ENCODE assay signal across 8 cellular contexts in genomic region chr19:511101-511841, GRCh38. TPM values are rescaled to one million over a fixed set of nuclear protein-coding genes. Genes with fewer than 3 reads are reported as not detected.
DNase-seq lines count a peak whose midpoint lies in the region; ATAC-seq and TF ChIP-seq lines count a peak whose summit lies in the region.
"Had no signal": no experiment of that assay in that cellular context is flagged by ENCODE, and none has a peak within 500 bp of the region (broad histone marks: within the 10 kb centered on the region; RNA-seq: fewer than 3 reads in every experiment).

No MANE protein-coding gene starts in this region.

- no peaks in the 10 kb centered on the region for H3K9me3 ChIP-seq in Karpas-422 (ENCODE audit: low read length)
- H3K9me3 ChIP-seq in SJCRH30 (replicated peaks), result no peaks in the 10 kb centered on the region
- H3K9me3 ChIP-seq in hepatocyte (ENCODE audit: low read depth), result no peaks in the 10 kb centered on the region
- H3K9me3 ChIP-seq: body of pancreas had no signal

- H3K4me3 Mint-ChIP-seq in activated naive CD4-positive, alpha-beta T cell treated with anti-CD3 and anti-CD28 coated beads for 36 hours, result peak overlapping the region; percentile 80

- H3K27me3 ChIP-seq in Karpas-422 (ENCODE audit: low read length) (no peaks in the 10 kb centered on the region), SJCRH30 (no peaks in the 10 kb centered on the region), hepatocyte (no peaks in the 10 kb centered on the region)
- H3K27me3 ChIP-seq: body of pancreas had no signal

- H3K36me3 Mint-ChIP-seq in activated naive CD4-positive, alpha-beta T cell treated with anti-CD3 and anti-CD28 coated beads for 36 hours (ENCODE audit: low read depth), result no peaks in the 10 kb centered on the region

- H3K27ac ChIP-seq in Karpas-422 (ENCODE audit: low read length) (no peak overlapping the region), SJCRH30 (peak overlapping the region; percentile 86), hepatocyte (peak overlapping the region; percentile 94)

- H3K9me2 ChIP-seq in Karpas-422 (replicated peaks; ENCODE audit: insufficient read depth, low read length), result no peaks in the 10 kb centered on the region
- no peaks in the 10 kb centered on the region for H3K9me2 ChIP-seq in hepatocyte (replicated peaks; ENCODE audit: insufficient read depth)

- H3K4me3 ChIP-seq in Karpas-422 (ENCODE audit: low read length), result no peak overlapping the region
- H3K4me3 ChIP-seq in SJCRH30, result peak overlapping the region; percentile 13
- no peak overlapping the region for H3K4me3 ChIP-seq in hepatocyte
- H3K4me3 ChIP-seq: body of pancreas had no signal

- H3K27me3 Mint-ChIP-seq in activated naive CD4-positive, alpha-beta T cell treated with anti-CD3 and anti-CD28 coated beads for 36 hours (ENCODE audit: low read depth), result no peaks in the 10 kb centered on the region

- H3K4me2 ChIP-seq in Karpas-422 (ENCODE audit: low read depth, low read length, poor library complexity, severe bottlenecking) (no peak overlapping the region), hepatocyte (peak overlapping the region; percentile 67)

- intact Hi-C loops in activated naive CD4-positive, alpha-beta T cell treated with anti-CD3 and anti-CD28 coated beads for 36 hours (cut with micrococcal nuclease), result loop anchor here (1.0 to 2.0 kb wide), 2 partner anchors 20 to 216 kb away; partner anchors contain the start of gene CDC34

- H3K4me1 ChIP-seq in Karpas-422 (ENCODE audit: low read length), result peaks cover 21% of the 10 kb centered on the region
- H3K4me1 ChIP-seq in SJCRH30, result peaks cover 11% of the 10 kb centered on the region
- H3K4me1 ChIP-seq in hepatocyte (ENCODE audit: insufficient read depth), result peaks cover 34% of the 10 kb centered on the region

- H3K36me3 ChIP-seq in Karpas-422 (ENCODE audit: insufficient read depth, low read length), result peaks cover 9% of the 10 kb centered on the region
- H3K36me3 ChIP-seq in SJCRH30, result no peaks in the 10 kb centered on the region
- no peaks in the 10 kb centered on the region for H3K36me3 ChIP-seq in hepatocyte (replicated peaks; ENCODE audit: insufficient read depth, low read depth)

- H3K27ac Mint-ChIP-seq in activated naive CD4-positive, alpha-beta T cell treated with anti-CD3 and anti-CD28 coated beads for 36 hours, result peak overlapping the region; percentile 92

- no peak for TF ChIP-seq CTCF in hepatocyte (IDR thresholded peaks at IDR 0.05; ENCODE audit: poor library complexity)

- ATAC-seq in HG03432 (IDR thresholded peaks at IDR 0.05; ENCODE audit: unreplicated experiment), result no peak
- no peak for ATAC-seq in HG03196 (IDR thresholded peaks at IDR 0.05; ENCODE audit: unreplicated experiment)
- ATAC-seq: body of pancreas had no signal

- H4K20me1 ChIP-seq in Karpas-422 (ENCODE audit: insufficient read depth, low read depth, low read length) (no peaks in the 10 kb centered on the region), hepatocyte (ENCODE audit: insufficient read depth, poor library complexity, severe bottlenecking) (no peaks in the 10 kb centered on the region)

- WGBS in hepatocyte (ENCODE audit: low lambda C conversion rate, missing lambda C conversion rate), result 36% methylated on average over 29 of the region's 29 CpGs

- DNase-seq in Karpas-422, result peak; percentile 49
- DNase-seq in SJCRH30, result peak; percentile 88 to 90
- DNase-seq in activated naive CD4-positive, alpha-beta T cell treated with anti-CD3 and anti-CD28 coated beads for 36 hours, result peak; percentile 89
- DNase-seq in hepatocyte (ENCODE audit: low spot score), result peak; percentile 74
- peak; percentile 50 to 56 for DNase-seq in stimulated activated CD4-positive, alpha-beta T cell treated with anti-CD3 and anti-CD28 coated beads, Interleukin-2, amount 100 ng/mL, for 48 hours

- H3K79me2 ChIP-seq in Karpas-422 (ENCODE audit: low read length) (peaks cover 17% of the 10 kb centered on the region), hepatocyte (peaks cover 33% of the 10 kb centered on the region)

- peak overlapping the region; percentile 5; the same call in 1 of the 2 replicates for H3K9ac ChIP-seq in Karpas-422 (ENCODE audit: low read length)

- H3K4me1 Mint-ChIP-seq in activated naive CD4-positive, alpha-beta T cell treated with anti-CD3 and anti-CD28 coated beads for 36 hours (ENCODE audit: low read depth), result peaks cover 38% of the 10 kb centered on the region

- H2AFZ ChIP-seq in Karpas-422 (ENCODE audit: low read length) (no peak overlapping the region), hepatocyte (peak overlapping the region; percentile 6)

- H3K9me3 Mint-ChIP-seq in activated naive CD4-positive, alpha-beta T cell treated with anti-CD3 and anti-CD28 coated beads for 36 hours, result no peaks in the 10 kb centered on the region

- CTCF ChIA-PET in activated naive CD4-positive, alpha-beta T cell treated with anti-CD3 and anti-CD28 coated beads for 36 hours (lab: Charles Lee), result interaction anchor here (0.7 to 2.4 kb wide), 15 partner anchors 11 to 264 kb away, joined by 3 to 32 read pairs (median 6); partner anchors contain the start of genes CDC34 and MIER2

RNA-seq across cellular contexts. Expression of gene TPGS1, which starts 4.0 kb away (rescaled TPM):
- total RNA-seq in Karpas-422 (2014; rRNA removed; shearing (Covaris generic); ENCODE audit: low replicate concordance), result 13.8 and 46.6 TPM in 2 replicates
- 7.3 and 9.6 TPM in 2 replicates for total RNA-seq in SJCRH30 (2014; rRNA removed; shearing (Covaris generic))
- 1 to 10 TPM; 4.2 to 5.1 TPM for total RNA-seq in activated naive CD4-positive, alpha-beta T cell treated with anti-CD3 and anti-CD28 coated beads for 36 hours
- total RNA-seq in hepatocyte, result 35.8 and 44.9 TPM in 2 replicates
- polyA plus RNA-seq in hepatocyte, result 61.0 and 69.0 TPM in 2 replicates

RNA-seq across cellular contexts. Expression of gene MADCAM1, which starts 15.0 kb away (rescaled TPM):
- total RNA-seq in Karpas-422 (2014; rRNA removed; shearing (Covaris generic); ENCODE audit: low replicate concordance), result 0.11 and 0.97 TPM in 2 replicates
- total RNA-seq in SJCRH30 (2014; rRNA removed; shearing (Covaris generic)), result 0.18 TPM in 1 of 2 replicates, not detected in the other
- under 1 TPM; 0.24 to 0.37 TPM for total RNA-seq in activated naive CD4-positive, alpha-beta T cell treated with anti-CD3 and anti-CD28 coated beads for 36 hours
- 1.2 and 4.0 TPM in 2 replicates for total RNA-seq in hepatocyte
- 1.8 and 2.9 TPM in 2 replicates for polyA plus RNA-seq in hepatocyte

RNA-seq across cellular contexts. Expression of gene CDC34, which starts 20.3 kb away (rescaled TPM):
- total RNA-seq in Karpas-422 (2014; rRNA removed; shearing (Covaris generic); ENCODE audit: low replicate concordance), result 25.7 and 96.8 TPM in 2 replicates
- 76.2 and 92.3 TPM in 2 replicates for total RNA-seq in SJCRH30 (2014; rRNA removed; shearing (Covaris generic))
- 10 to 100 TPM; 42.1 to 42.5 TPM for total RNA-seq in activated naive CD4-positive, alpha-beta T cell treated with anti-CD3 and anti-CD28 coated beads for 36 hours
- 89.9 and 105 TPM in 2 replicates for total RNA-seq in hepatocyte
- polyA plus RNA-seq in hepatocyte, result 196 and 197 TPM in 2 replicates

RNA-seq across cellular contexts. Expression of gene GZMM, which starts 32.6 kb away (rescaled TPM):
- 0.32 TPM in 1 of 2 replicates, not detected in the other for total RNA-seq in Karpas-422 (2014; rRNA removed; shearing (Covaris generic); ENCODE audit: low replicate concordance)
- total RNA-seq in SJCRH30 (2014; rRNA removed; shearing (Covaris generic)), result not detected in 2 replicates
- total RNA-seq in activated naive CD4-positive, alpha-beta T cell treated with anti-CD3 and anti-CD28 coated beads for 36 hours, result 10 to 100 TPM; 20.7 TPM
- total RNA-seq in hepatocyte, result not detected in 2 replicates
- polyA plus RNA-seq in hepatocyte, result not detected in 2 replicates

RNA-seq across cellular contexts. Expression of gene SHC2, which starts 50.4 kb away (rescaled TPM):
- not detected in 2 replicates for total RNA-seq in Karpas-422 (2014; rRNA removed; shearing (Covaris generic); ENCODE audit: low replicate concordance)
- total RNA-seq in SJCRH30 (2014; rRNA removed; shearing (Covaris generic)), result 0.12 and 0.23 TPM in 2 replicates
- total RNA-seq in activated naive CD4-positive, alpha-beta T cell treated with anti-CD3 and anti-CD28 coated beads for 36 hours, result not detected
- 50.3 and 50.8 TPM in 2 replicates for total RNA-seq in hepatocyte
- polyA plus RNA-seq in hepatocyte, result 111 and 127 TPM in 2 replicates
